In the genomic region with DNA sequence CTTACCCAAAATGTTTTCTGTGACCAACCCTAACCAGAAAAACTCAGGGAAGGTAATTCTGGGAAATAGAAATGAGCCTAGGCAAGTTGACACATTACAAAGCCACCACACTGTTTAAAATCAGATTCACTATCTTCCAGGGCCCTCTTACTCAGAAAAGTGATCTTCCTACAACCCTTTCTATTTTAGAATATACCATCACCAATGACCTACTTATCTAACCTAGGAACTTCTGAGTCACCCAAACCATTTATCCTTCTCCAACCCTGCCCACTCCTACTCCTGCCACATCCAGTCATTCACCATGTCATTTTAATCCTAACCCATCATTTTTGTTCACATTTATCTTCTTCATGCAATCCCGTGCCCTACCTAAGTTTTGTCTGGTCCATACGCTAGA, we compare ENCODE assay signal across 18 cellular contexts.
DNase-seq lines count a peak whose midpoint lies in the region; ATAC-seq, FAIRE-seq and TF ChIP-seq lines count a peak whose summit lies in the region.
"Had no signal": no experiment of that assay in that cellular context is flagged by ENCODE, and none has a peak within 500 bp of the region (broad histone marks: within the 10 kb centered on the region; RNA-seq: fewer than 3 reads in every experiment).

No MANE protein-coding gene starts in this region.

- no peaks in the 10 kb centered on the region for H3K36me3 Mint-ChIP-seq in activated naive CD4-positive, alpha-beta T cell treated with anti-CD3 and anti-CD28 coated beads, Interleukin-2, amount 50 U/mL, for 72 hours
- no peaks in the 10 kb centered on the region for H3K36me3 Mint-ChIP-seq in activated naive CD4-positive, alpha-beta T cell treated with anti-CD3 and anti-CD28 coated beads, Interleukin-2, amount 10 ng/mL, durations not matched to agents 7 days and 5 days
- no peaks in the 10 kb centered on the region for H3K36me3 Mint-ChIP-seq in astrocyte (ENCODE audit: low read depth, unreplicated experiment)
- H3K36me3 Mint-ChIP-seq in stimulated activated effector memory CD8-positive, alpha-beta T cell treated with anti-CD3 and anti-CD28 coated beads, Interleukin-12 subunit alpha, Interleukin-12 subunit beta, amount 100 ng/mL, for 72 hours: no peaks in the 10 kb centered on the region
- no peaks in the 10 kb centered on the region for H3K36me3 Mint-ChIP-seq in CD8-positive, alpha-beta memory T cell

- ATAC-seq in activated naive CD4-positive, alpha-beta T cell treated with anti-CD3 and anti-CD28 coated beads, Interleukin-2, amount 50 U/mL, for 72 hours: peak; percentile 52
- peak; percentile 48 for ATAC-seq in stimulated activated effector memory CD8-positive, alpha-beta T cell treated with anti-CD3 and anti-CD28 coated beads, Interleukin-12 subunit alpha, Interleukin-12 subunit beta, amount 100 ng/mL, for 72 hours
- ATAC-seq: PC-3, SK-N-SH treated with all-trans-retinoic acid at 6 μM for 48 hours had no signal

- POLR2A ChIA-PET in CD8-positive, alpha-beta memory T cell (lab: Charles Lee): no interaction called here

- CTCF ChIA-PET in activated naive CD4-positive, alpha-beta T cell treated with anti-CD3 and anti-CD28 coated beads, Interleukin-2, amount 10 ng/mL, durations not matched to agents 7 days and 5 days (lab: Charles Lee): no interaction called here
- CTCF ChIA-PET in CD8-positive, alpha-beta memory T cell (lab: Charles Lee): no interaction called here

- H3K4me1 ChIP-seq in astrocyte (ENCODE audit: insufficient read depth, low read length): no peaks in the 10 kb centered on the region
- H3K4me1 ChIP-seq in CD8-positive, alpha-beta memory T cell (ENCODE audit: insufficient read depth, low read length): no peaks in the 10 kb centered on the region
- H3K4me1 ChIP-seq in Karpas-422 (ENCODE audit: low read length): no peaks in the 10 kb centered on the region
- H3K4me1 ChIP-seq: BLaER1 had no signal

- no peaks in the 10 kb centered on the region for H3K9me3 Mint-ChIP-seq in activated naive CD4-positive, alpha-beta T cell treated with anti-CD3 and anti-CD28 coated beads, Interleukin-2, amount 50 U/mL, for 72 hours
- H3K9me3 Mint-ChIP-seq in activated naive CD4-positive, alpha-beta T cell treated with anti-CD3 and anti-CD28 coated beads, Interleukin-2, amount 10 ng/mL, durations not matched to agents 7 days and 5 days: no peaks in the 10 kb centered on the region
- H3K9me3 Mint-ChIP-seq in astrocyte (ENCODE audit: unreplicated experiment): no peaks in the 10 kb centered on the region
- H3K9me3 Mint-ChIP-seq in stimulated activated effector memory CD8-positive, alpha-beta T cell treated with anti-CD3 and anti-CD28 coated beads, Interleukin-12 subunit alpha, Interleukin-12 subunit beta, amount 100 ng/mL, for 72 hours: no peaks in the 10 kb centered on the region
- peaks cover 0 to 6% (median 2%) of the 10 kb centered on the region in 5 donors for H3K9me3 Mint-ChIP-seq in CD8-positive, alpha-beta memory T cell

- H3K36me3 ChIP-seq in astrocyte (ENCODE audit: insufficient read depth, low read length) (no peaks in the 10 kb centered on the region), Karpas-422 (ENCODE audit: insufficient read depth, low read length) (no peaks in the 10 kb centered on the region)
- H3K36me3 ChIP-seq in CD8-positive, alpha-beta memory T cell (ENCODE audit: insufficient read depth, low read length): no peaks in the 10 kb centered on the region
- H3K36me3 ChIP-seq: BLaER1 had no signal

- peaks cover 9% of the 10 kb centered on the region for H3K27me3 Mint-ChIP-seq in activated naive CD4-positive, alpha-beta T cell treated with anti-CD3 and anti-CD28 coated beads, Interleukin-2, amount 10 ng/mL, durations not matched to agents 7 days and 5 days
- peaks cover 3% of the 10 kb centered on the region for H3K27me3 Mint-ChIP-seq in astrocyte (ENCODE audit: low read depth, unreplicated experiment)
- H3K27me3 Mint-ChIP-seq in CD8-positive, alpha-beta memory T cell: peaks cover 0 to 8% of the 10 kb centered on the region in 2 donors

- H2AFZ ChIP-seq in astrocyte (ENCODE audit: low read depth, low read length) (no peak overlapping the region), Karpas-422 (ENCODE audit: low read length) (no peak overlapping the region)

- DNase-seq in activated naive CD4-positive, alpha-beta T cell treated with anti-CD3 and anti-CD28 coated beads, Interleukin-2, amount 50 U/mL, for 72 hours (ENCODE audit: low spot score in 2 of 2): no peak
- DNase-seq in activated naive CD4-positive, alpha-beta T cell treated with anti-CD3 and anti-CD28 coated beads, Interleukin-2, amount 10 ng/mL, durations not matched to agents 7 days and 5 days: no peak
- DNase-seq in MV-4-11 (lab: John Stamatoyannopoulos, UW) (peak; percentile 3), astrocyte (ENCODE audit: low read depth) (no peak), Karpas-422 (no peak)
- no peak for DNase-seq in stimulated activated effector memory CD8-positive, alpha-beta T cell treated with anti-CD3 and anti-CD28 coated beads, Interleukin-12 subunit alpha, Interleukin-12 subunit beta, amount 100 ng/mL, for 72 hours (ENCODE audit: low spot score in 2 of 2)
- no peak for DNase-seq in CD8-positive, alpha-beta memory T cell
- DNase-seq: DMS79 treated with DMSO at 0.1 percent for 48 hours, H9, NCI-H1105 treated with DMSO at 0.1 percent for 48 hours, NCI-H1694, NCI-H510A, NCI-H774, PC-3, RPMI8226, SIG-M5 had no signal

- H3K27ac ChIP-seq in astrocyte (ENCODE audit: low read depth, low read length) (no peak overlapping the region), Karpas-422 (ENCODE audit: low read length) (no peak overlapping the region)
- H3K27ac ChIP-seq in CD8-positive, alpha-beta memory T cell (ENCODE audit: low read depth, low read length): no peak overlapping the region
- H3K27ac ChIP-seq: BLaER1 had no signal

- H3K27me3 ChIP-seq in astrocyte (ENCODE audit: insufficient read depth, low read length) (no peaks in the 10 kb centered on the region), Karpas-422 (ENCODE audit: low read length) (no peaks in the 10 kb centered on the region)
- no peaks in the 10 kb centered on the region for H3K27me3 ChIP-seq in CD8-positive, alpha-beta memory T cell (ENCODE audit: insufficient read depth, low read length, poor library complexity, severe bottlenecking)

- no peaks in the 10 kb centered on the region for H4K20me1 ChIP-seq in astrocyte (ENCODE audit: insufficient read depth, low read length)
- H4K20me1 ChIP-seq in Karpas-422 (ENCODE audit: insufficient read depth, low read depth, low read length): no peaks in the 10 kb centered on the region
- H4K20me1 ChIP-seq: BLaER1 had no signal

- no peak for TF ChIP-seq CTCF in astrocyte (IDR thresholded peaks at IDR 0.05; ENCODE audit: insufficient read depth, low read depth, low read length)

- H3K4me2 ChIP-seq in astrocyte (ENCODE audit: low read length) (no peak overlapping the region), Karpas-422 (ENCODE audit: low read depth, low read length, poor library complexity, severe bottlenecking) (no peak overlapping the region)
- H3K4me2 ChIP-seq: BLaER1 had no signal

- FAIRE-seq in astrocyte (lab: Jason Lieb, UNC): peak; percentile 90

- H3K4me1 Mint-ChIP-seq in activated naive CD4-positive, alpha-beta T cell treated with anti-CD3 and anti-CD28 coated beads, Interleukin-2, amount 10 ng/mL, durations not matched to agents 7 days and 5 days: no peaks in the 10 kb centered on the region
- H3K4me1 Mint-ChIP-seq in astrocyte (ENCODE audit: low read depth, unreplicated experiment): peaks cover 8% of the 10 kb centered on the region
- H3K4me1 Mint-ChIP-seq in stimulated activated effector memory CD8-positive, alpha-beta T cell treated with anti-CD3 and anti-CD28 coated beads, Interleukin-12 subunit alpha, Interleukin-12 subunit beta, amount 100 ng/mL, for 72 hours: no peaks in the 10 kb centered on the region
- H3K4me1 Mint-ChIP-seq in CD8-positive, alpha-beta memory T cell: no peaks in the 10 kb centered on the region

- H3K27ac Mint-ChIP-seq in activated naive CD4-positive, alpha-beta T cell treated with anti-CD3 and anti-CD28 coated beads, Interleukin-2, amount 50 U/mL, for 72 hours: no peak overlapping the region
- H3K27ac Mint-ChIP-seq in activated naive CD4-positive, alpha-beta T cell treated with anti-CD3 and anti-CD28 coated beads, Interleukin-2, amount 10 ng/mL, durations not matched to agents 7 days and 5 days: no peak overlapping the region
- no peak overlapping the region for H3K27ac Mint-ChIP-seq in astrocyte (ENCODE audit: unreplicated experiment)
- H3K27ac Mint-ChIP-seq in stimulated activated effector memory CD8-positive, alpha-beta T cell treated with anti-CD3 and anti-CD28 coated beads, Interleukin-12 subunit alpha, Interleukin-12 subunit beta, amount 100 ng/mL, for 72 hours: no peak overlapping the region
- no peak overlapping the region for H3K27ac Mint-ChIP-seq in CD8-positive, alpha-beta memory T cell
- H3K27ac Mint-ChIP-seq: H9 had no signal

- H3K79me2 ChIP-seq in astrocyte (ENCODE audit: insufficient read depth, low read length) (no peaks in the 10 kb centered on the region), Karpas-422 (ENCODE audit: low read length) (no peaks in the 10 kb centered on the region)

- no peak overlapping the region for H3K4me3 Mint-ChIP-seq in activated naive CD4-positive, alpha-beta T cell treated with anti-CD3 and anti-CD28 coated beads, Interleukin-2, amount 10 ng/mL, durations not matched to agents 7 days and 5 days
- H3K4me3 Mint-ChIP-seq in astrocyte (ENCODE audit: unreplicated experiment): no peak overlapping the region
- H3K4me3 Mint-ChIP-seq in stimulated activated effector memory CD8-positive, alpha-beta T cell treated with anti-CD3 and anti-CD28 coated beads, Interleukin-12 subunit alpha, Interleukin-12 subunit beta, amount 100 ng/mL, for 72 hours: no peak overlapping the region
- no peak overlapping the region for H3K4me3 Mint-ChIP-seq in CD8-positive, alpha-beta memory T cell
- H3K4me3 Mint-ChIP-seq: H9 had no signal

- no peaks in the 10 kb centered on the region for H3K9me2 ChIP-seq in Karpas-422 (replicated peaks; ENCODE audit: insufficient read depth, low read length)

- H3K9ac ChIP-seq in astrocyte (ENCODE audit: low read length): no peak overlapping the region
- H3K9ac ChIP-seq in Karpas-422 (ENCODE audit: low read length): no peak overlapping the region
- H3K9ac ChIP-seq: BLaER1 had no signal

- no peak overlapping the region for H3K4me3 ChIP-seq in astrocyte (ENCODE audit: insufficient read depth, low read depth, low read length)
- H3K4me3 ChIP-seq in CD8-positive, alpha-beta memory T cell (ENCODE audit: low read length): no peak overlapping the region
- H3K4me3 ChIP-seq in Karpas-422 (ENCODE audit: low read length): no peak overlapping the region
- H3K4me3 ChIP-seq: BLaER1 had no signal

- H3K9me3 ChIP-seq in astrocyte (ENCODE audit: insufficient read depth, low read depth, low read length) (no peaks in the 10 kb centered on the region), Karpas-422 (ENCODE audit: low read length) (no peaks in the 10 kb centered on the region)
- no peaks in the 10 kb centered on the region for H3K9me3 ChIP-seq in CD8-positive, alpha-beta memory T cell (ENCODE audit: low read length)
- H3K9me3 ChIP-seq: BLaER1 had no signal
